ENCODE assay signal across 1 cellular context in genomic region chr13:28537149-28537548, GRCh38.
TF ChIP-seq lines count a peak whose summit lies in the region.

No MANE protein-coding gene starts in this region.

TF ChIP-seq in SK-N-SH, 30 proteins besides CTCF, POLR2A, EP300 and RAD21 (continued from another document):
- no peak for TF ChIP-seq ZBTB33 (IDR thresholded peaks at IDR 0.05; ENCODE audit: borderline replicate concordance, low read depth)
- no peak for TF ChIP-seq RCOR1 (IDR thresholded peaks at IDR 0.05; ENCODE audit: low read length)
- no peak for TF ChIP-seq YY1 (IDR thresholded peaks at IDR 0.05; ENCODE audit: low read depth)
- TF ChIP-seq FOXJ3 (CRISPR knock-in tag; IDR thresholded peaks at IDR 0.05) = no peak
- TF ChIP-seq NRF1 (IDR thresholded peaks at IDR 0.05; ENCODE audit: low read depth, low read length) = no peak
- no peak for TF ChIP-seq TAF1 (IDR thresholded peaks at IDR 0.05; ENCODE audit: borderline replicate concordance, low read depth, low read length)
- no peak for TF ChIP-seq USF2 (IDR thresholded peaks at IDR 0.05; ENCODE audit: borderline replicate concordance, low read depth, low read length)
- no peak for TF ChIP-seq PBX3 (IDR thresholded peaks at IDR 0.05)
- no peak for TF ChIP-seq IRF3 (IDR thresholded peaks at IDR 0.05; ENCODE audit: low read depth, low read length)
- TF ChIP-seq MAX (IDR thresholded peaks at IDR 0.05; ENCODE audit: low read depth) = no peak
